In the genomic region with DNA sequence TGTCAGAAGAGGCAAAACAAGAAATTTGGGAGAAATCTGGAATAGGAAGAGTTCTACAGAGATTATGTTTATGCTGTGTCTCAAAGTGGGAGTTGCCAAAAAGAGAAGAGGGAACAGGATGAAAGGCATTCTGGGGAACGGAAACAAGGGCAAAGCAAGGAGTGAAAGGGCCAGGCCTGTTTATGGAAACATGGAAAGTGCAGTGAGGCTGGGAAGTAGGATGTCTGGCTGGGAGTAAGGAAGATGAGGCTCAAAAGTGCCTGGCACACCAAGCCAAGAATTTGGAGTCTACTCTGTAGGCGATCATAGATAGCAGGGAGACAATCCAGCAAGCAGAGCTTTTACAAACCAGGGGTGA, we compare ENCODE assay signal across 12 cellular contexts. TPM values are rescaled to one million over a fixed set of nuclear protein-coding genes. Genes with fewer than 3 reads are reported as not detected.
A peak's percentile ranks its signal among the peaks of the same experiment; 100 is the strongest.
DNase-seq lines count a peak whose midpoint lies in the region; ATAC-seq and TF ChIP-seq lines count a peak whose summit lies in the region.
"Had no signal": no experiment of that assay in that cellular context is flagged by ENCODE, and none has a peak within 500 bp of the region (broad histone marks: within the 10 kb centered on the region; RNA-seq: fewer than 3 reads in every experiment).

No MANE protein-coding gene starts in this region.

- H3K27me3 ChIP-seq in thoracic aorta (replicated peaks; ENCODE audit: insufficient read depth) (no peaks in the 10 kb centered on the region), MM.1S (replicated peaks; ENCODE audit: insufficient read depth, low read length) (no peaks in the 10 kb centered on the region)
- H3K27me3 ChIP-seq: cardiac muscle cell, thyroid gland had no signal

- no peak for ATAC-seq in activated B cell treated with CpG ODN at 0.5 μM for 24 hours (ENCODE audit: low read depth)
- ATAC-seq in thoracic aorta (ENCODE audit: insufficient number of reproducible peaks, low FRiP score, low read depth), result no peak
- ATAC-seq in stimulated activated effector memory CD8-positive, alpha-beta T cell treated with anti-CD3 and anti-CD28 coated beads, Interleukin-12 subunit alpha, Interleukin-12 subunit beta, amount 100 ng/mL, for 72 hours, result no peak

- no peak for DNase-seq in activated naive CD4-positive, alpha-beta T cell treated with anti-CD3 and anti-CD28 coated beads, Interleukin-2, amount 10 ng/mL, durations not matched to agents 7 days and 5 days
- DNase-seq in activated B cell treated with CpG ODN at 0.5 μM for 24 hours (no peak), lung microvascular endothelial cell (ENCODE audit: low read depth in 2 of 2) (peak; percentile 14 to 17), thoracic aorta (ENCODE audit: low spot score) (no peak), MM.1S (no peak), SW 1271 (lab: John Stamatoyannopoulos, UW) (no peak)
- DNase-seq in stimulated activated effector memory CD8-positive, alpha-beta T cell treated with anti-CD3 and anti-CD28 coated beads, Interleukin-12 subunit alpha, Interleukin-12 subunit beta, amount 100 ng/mL, for 72 hours (ENCODE audit: low spot score in 2 of 2), result no peak
- DNase-seq: activated CD4-positive, alpha-beta T cell treated with anti-CD3 and anti-CD28 coated beads for 4 hours; NK-92 treated with Interleukin-12 subunit alpha and Interleukin-12 subunit beta, amount 100 ng/mL, for 24 hours; thyroid gland had no signal

- H3K9me3 ChIP-seq in thoracic aorta, result no peaks in the 10 kb centered on the region
- no peaks in the 10 kb centered on the region for H3K9me3 ChIP-seq in MM.1S (replicated peaks; ENCODE audit: insufficient read depth, low read length)
- H3K9me3 ChIP-seq: thyroid gland had no signal

- no peak overlapping the region for H3K4me3 ChIP-seq in thoracic aorta
- H3K4me3 ChIP-seq in MM.1S (ENCODE audit: low read length), result no peak overlapping the region

- H3K27me3 Mint-ChIP-seq in activated naive CD4-positive, alpha-beta T cell treated with anti-CD3 and anti-CD28 coated beads, Interleukin-2, amount 50 U/mL, for 24 hours, result no peaks in the 10 kb centered on the region
- no peaks in the 10 kb centered on the region for H3K27me3 Mint-ChIP-seq in activated naive CD4-positive, alpha-beta T cell treated with anti-CD3 and anti-CD28 coated beads, Interleukin-2, amount 10 ng/mL, durations not matched to agents 7 days and 5 days
- H3K27me3 Mint-ChIP-seq in activated B cell treated with CpG ODN at 0.5 μM for 24 hours, result no peaks in the 10 kb centered on the region

- no peaks in the 10 kb centered on the region for H3K9me3 Mint-ChIP-seq in activated naive CD4-positive, alpha-beta T cell treated with anti-CD3 and anti-CD28 coated beads, Interleukin-2, amount 50 U/mL, for 24 hours
- H3K9me3 Mint-ChIP-seq in activated naive CD4-positive, alpha-beta T cell treated with anti-CD3 and anti-CD28 coated beads, Interleukin-2, amount 10 ng/mL, durations not matched to agents 7 days and 5 days, result no peaks in the 10 kb centered on the region
- H3K9me3 Mint-ChIP-seq in activated B cell treated with CpG ODN at 0.5 μM for 24 hours, result no peaks in the 10 kb centered on the region
- no peaks in the 10 kb centered on the region for H3K9me3 Mint-ChIP-seq in stimulated activated effector memory CD8-positive, alpha-beta T cell treated with anti-CD3 and anti-CD28 coated beads, Interleukin-12 subunit alpha, Interleukin-12 subunit beta, amount 100 ng/mL, for 72 hours

- H3K4me1 ChIP-seq in thoracic aorta (ENCODE audit: control insufficient read depth in 1 of 2, low read depth in 2 of 2), result peaks cover 0 to 3% of the 10 kb centered on the region in 2 donors
- 0 out of 2 replicates have a peak, but pooled peaks cover 3% of the 10 kb centered on the region for H3K4me1 ChIP-seq in MM.1S (ENCODE audit: low read length)

- POLR2A ChIA-PET in activated B cell treated with CpG ODN at 0.5 μM for 24 hours (lab: Charles Lee), result interaction anchor here (1.2 to 5.8 kb wide), 4 partner anchors 27 to 67 kb away, joined by 3 to 139 read pairs (median 36); a partner anchor contains a TSS

- no peaks in the 10 kb centered on the region for H3K9me2 ChIP-seq in MM.1S (replicated peaks; ENCODE audit: insufficient read depth, low read length)

- peaks cover 21% of the 10 kb centered on the region for H3K4me1 Mint-ChIP-seq in activated naive CD4-positive, alpha-beta T cell treated with anti-CD3 and anti-CD28 coated beads, Interleukin-2, amount 50 U/mL, for 24 hours
- peaks cover 24% of the 10 kb centered on the region for H3K4me1 Mint-ChIP-seq in activated naive CD4-positive, alpha-beta T cell treated with anti-CD3 and anti-CD28 coated beads, Interleukin-2, amount 10 ng/mL, durations not matched to agents 7 days and 5 days
- H3K4me1 Mint-ChIP-seq in activated B cell treated with CpG ODN at 0.5 μM for 24 hours, result peaks cover 30% of the 10 kb centered on the region
- H3K4me1 Mint-ChIP-seq in stimulated activated effector memory CD8-positive, alpha-beta T cell treated with anti-CD3 and anti-CD28 coated beads, Interleukin-12 subunit alpha, Interleukin-12 subunit beta, amount 100 ng/mL, for 72 hours, result peaks cover 7% of the 10 kb centered on the region

- H3K4me3 Mint-ChIP-seq in activated naive CD4-positive, alpha-beta T cell treated with anti-CD3 and anti-CD28 coated beads, Interleukin-2, amount 50 U/mL, for 24 hours, result peak overlapping the region; percentile 15
- H3K4me3 Mint-ChIP-seq in activated naive CD4-positive, alpha-beta T cell treated with anti-CD3 and anti-CD28 coated beads, Interleukin-2, amount 10 ng/mL, durations not matched to agents 7 days and 5 days, result no peak overlapping the region
- no peak overlapping the region for H3K4me3 Mint-ChIP-seq in activated B cell treated with CpG ODN at 0.5 μM for 24 hours
- H3K4me3 Mint-ChIP-seq in stimulated activated effector memory CD8-positive, alpha-beta T cell treated with anti-CD3 and anti-CD28 coated beads, Interleukin-12 subunit alpha, Interleukin-12 subunit beta, amount 100 ng/mL, for 72 hours, result no peak overlapping the region

- TF ChIP-seq CTCF in activated B cell treated with CpG ODN at 0.5 μM for 24 hours (IDR thresholded peaks at IDR 0.05) (no peak), thoracic aorta (IDR thresholded peaks at IDR 0.05) (no peak), MM.1S (IDR thresholded peaks at IDR 0.05; ENCODE audit: low read length) (no peak)

- H3K9ac ChIP-seq in MM.1S (ENCODE audit: low read length), result no peak overlapping the region

- peak overlapping the region; percentile 96 for H3K27ac Mint-ChIP-seq in activated naive CD4-positive, alpha-beta T cell treated with anti-CD3 and anti-CD28 coated beads, Interleukin-2, amount 50 U/mL, for 24 hours
- no peak overlapping the region for H3K27ac Mint-ChIP-seq in activated naive CD4-positive, alpha-beta T cell treated with anti-CD3 and anti-CD28 coated beads, Interleukin-2, amount 10 ng/mL, durations not matched to agents 7 days and 5 days
- H3K27ac Mint-ChIP-seq in activated B cell treated with CpG ODN at 0.5 μM for 24 hours, result peak overlapping the region; percentile 96
- H3K27ac Mint-ChIP-seq in stimulated activated effector memory CD8-positive, alpha-beta T cell treated with anti-CD3 and anti-CD28 coated beads, Interleukin-12 subunit alpha, Interleukin-12 subunit beta, amount 100 ng/mL, for 72 hours, result no peak overlapping the region

- H3K27ac ChIP-seq in thoracic aorta (peak overlapping the region; percentile 78 to 97), MM.1S (ENCODE audit: low read length) (no peak overlapping the region)

- H3K4me2 ChIP-seq in MM.1S (ENCODE audit: low read depth, low read length), result no peak overlapping the region

- CTCF ChIA-PET in activated naive CD4-positive, alpha-beta T cell treated with anti-CD3 and anti-CD28 coated beads, Interleukin-2, amount 10 ng/mL, durations not matched to agents 7 days and 5 days (lab: Charles Lee), result no interaction called here
- CTCF ChIA-PET in activated B cell treated with CpG ODN at 0.5 μM for 24 hours (lab: Charles Lee), result no interaction called here

- peaks cover 17% of the 10 kb centered on the region for H3F3A ChIP-seq in MM.1S (ENCODE audit: insufficient read depth, low read length)

- H3K36me3 ChIP-seq in thoracic aorta (no peaks in the 10 kb centered on the region), MM.1S (replicated peaks; ENCODE audit: insufficient read depth, low read length) (no peaks in the 10 kb centered on the region)
- H3K36me3 ChIP-seq: cardiac muscle cell, thyroid gland had no signal

- peaks cover 27% of the 10 kb centered on the region for H3K79me2 ChIP-seq in MM.1S (ENCODE audit: low read length)

- no peaks in the 10 kb centered on the region for H4K20me1 ChIP-seq in MM.1S (ENCODE audit: insufficient read depth, low read length)

- intact Hi-C loops in activated B cell treated with CpG ODN at 0.5 μM for 24 hours (cut with micrococcal nuclease), result no loop called here

- no peak overlapping the region for H2AFZ ChIP-seq in MM.1S (ENCODE audit: low read length)

- no peaks in the 10 kb centered on the region for H3K36me3 Mint-ChIP-seq in activated naive CD4-positive, alpha-beta T cell treated with anti-CD3 and anti-CD28 coated beads, Interleukin-2, amount 50 U/mL, for 24 hours
- H3K36me3 Mint-ChIP-seq in activated naive CD4-positive, alpha-beta T cell treated with anti-CD3 and anti-CD28 coated beads, Interleukin-2, amount 10 ng/mL, durations not matched to agents 7 days and 5 days, result peaks cover 12% of the 10 kb centered on the region
- peaks cover 8% of the 10 kb centered on the region for H3K36me3 Mint-ChIP-seq in activated B cell treated with CpG ODN at 0.5 μM for 24 hours (ENCODE audit: low read depth)
- H3K36me3 Mint-ChIP-seq in stimulated activated effector memory CD8-positive, alpha-beta T cell treated with anti-CD3 and anti-CD28 coated beads, Interleukin-12 subunit alpha, Interleukin-12 subunit beta, amount 100 ng/mL, for 72 hours, result peaks cover 17% of the 10 kb centered on the region

RNA-seq across cellular contexts. Expression of a gene that starts 1.8 kb away (rescaled TPM):
- 35.0 and 35.9 TPM in 2 replicates for total RNA-seq in activated B cell treated with CpG ODN at 0.5 μM for 24 hours
- 30.8 and 32.9 TPM in 2 replicates for total RNA-seq in lung microvascular endothelial cell
- total RNA-seq in thoracic aorta, result 10 to 100 TPM; 38.7 to 66.2 TPM

RNA-seq across cellular contexts. Expression of a gene that starts 41.4 kb away (rescaled TPM):
- total RNA-seq in activated B cell treated with CpG ODN at 0.5 μM for 24 hours (45.1 and 49.8 TPM in 2 replicates), lung microvascular endothelial cell (24.4 and 26.6 TPM in 2 replicates), thoracic aorta (10 to 100 TPM; 19.2 to 19.5 TPM)

Comparison
In these comparisons a context has a peak if more than half of its experiments do, and no peak if none do; other contexts are left out.
1. H3K27ac Mint-ChIP-seq: peak in activated naive CD4-positive, alpha-beta T cell treated with anti-CD3 and anti-CD28 coated beads, Interleukin-2, amount 50 U/mL, for 24 hours (single experiment) and activated B cell treated with CpG ODN at 0.5 μM for 24 hours (single experiment); none in activated naive CD4-positive, alpha-beta T cell treated with anti-CD3 and anti-CD28 coated beads, Interleukin-2, amount 10 ng/mL, durations not matched to agents 7 days and 5 days (single experiment) and stimulated activated effector memory CD8-positive, alpha-beta T cell treated with anti-CD3 and anti-CD28 coated beads, Interleukin-12 subunit alpha, Interleukin-12 subunit beta, amount 100 ng/mL, for 72 hours (single experiment).
2. DNase-seq: peak in lung microvascular endothelial cell (2 of 2); none in activated naive CD4-positive, alpha-beta T cell treated with anti-CD3 and anti-CD28 coated beads, Interleukin-2, amount 10 ng/mL, durations not matched to agents 7 days and 5 days (single experiment), activated B cell treated with CpG ODN at 0.5 μM for 24 hours (single experiment), thoracic aorta (single experiment), stimulated activated effector memory CD8-positive, alpha-beta T cell treated with anti-CD3 and anti-CD28 coated beads, Interleukin-12 subunit alpha, Interleukin-12 subunit beta, amount 100 ng/mL, for 72 hours (0 of 2), MM.1S (single experiment) and SW 1271 (0 of 2).